In the genomic region with DNA sequence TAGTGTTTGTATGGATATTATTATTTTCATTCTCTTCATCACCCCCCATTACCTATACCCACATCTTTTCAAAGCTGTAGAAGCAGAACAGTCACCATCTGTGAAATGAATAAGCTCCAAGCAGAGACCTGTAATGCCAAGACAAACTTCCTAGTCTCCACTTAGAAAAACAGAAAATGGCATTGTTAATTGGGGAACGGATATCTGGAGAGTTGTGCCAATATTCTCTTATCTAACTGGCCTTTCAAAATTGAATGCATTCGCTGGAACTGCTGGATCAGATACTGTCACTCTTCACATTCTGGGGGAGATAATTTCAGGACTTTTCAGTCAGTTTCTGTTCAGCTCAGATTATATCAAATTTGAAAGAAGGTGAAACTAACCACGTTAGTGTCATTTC, we compare ENCODE assay signal across 20 cellular contexts.
DNase-seq lines count a peak whose midpoint lies in the region; ATAC-seq and TF ChIP-seq lines count a peak whose summit lies in the region.
"Had no signal": no experiment of that assay in that cellular context is flagged by ENCODE, and none has a peak within 500 bp of the region (broad histone marks: within the 10 kb centered on the region; RNA-seq: fewer than 3 reads in every experiment).

No MANE protein-coding gene starts in this region.

- no peaks in the 10 kb centered on the region for H3K9me2 ChIP-seq in SK-N-SH

- intact Hi-C loops in right cardiac atrium (cut with DNase I) (no loop called here), cardiac septum (cut with DNase I) (no loop called here)

- no peak overlapping the region for H3K27ac ChIP-seq in right cardiac atrium (ENCODE audit: low read length)
- H3K27ac ChIP-seq in SK-N-SH (ENCODE audit: low read depth in 2 of 2, low read length in 1 of 2), result no peak overlapping the region
- H3K27ac ChIP-seq: HL-60 had no signal

- no peaks in the 10 kb centered on the region for H3K36me3 ChIP-seq in SK-N-SH (replicated peaks in 1 of 2; ENCODE audit: control insufficient read depth in 1 of 2, insufficient read depth in 2 of 2, low read length in 1 of 2)
- H3K36me3 ChIP-seq: BE2C had no signal

- H3K4me2 ChIP-seq in SK-N-SH, result no peak overlapping the region

- no peaks in the 10 kb centered on the region for H3F3A ChIP-seq in SK-N-SH (replicated peaks; ENCODE audit: insufficient read depth)

- no peak for TF ChIP-seq RAD21 in SK-N-SH (IDR thresholded peaks at IDR 0.05; ENCODE audit: low read length)

- no peaks in the 10 kb centered on the region for H3K4me1 ChIP-seq in right cardiac atrium (ENCODE audit: control insufficient read depth, insufficient read depth, low read length)
- H3K4me1 ChIP-seq in SK-N-SH (ENCODE audit: control insufficient read depth in 1 of 2, insufficient read depth in 2 of 2, low read depth in 1 of 2, low read length in 1 of 2), result no peaks in the 10 kb centered on the region
- H3K4me1 ChIP-seq: BE2C had no signal

- H3K9me3 ChIP-seq in right cardiac atrium (ENCODE audit: control insufficient read depth, low read length), result no peaks in the 10 kb centered on the region
- no peaks in the 10 kb centered on the region; the same call in 1 of the 2 replicates for H3K9me3 ChIP-seq in SK-N-SH
- H3K9me3 ChIP-seq: BE2C had no signal

- no peak overlapping the region for H3K9ac ChIP-seq in SK-N-SH

- ATAC-seq in right cardiac atrium (peak; percentile 48 to 94), HG02642 (IDR thresholded peaks at IDR 0.05; ENCODE audit: poor library complexity, unreplicated experiment) (no peak)
- ATAC-seq: GM12878 had no signal

- H3K79me2 ChIP-seq in SK-N-SH (ENCODE audit: insufficient read depth), result no peaks in the 10 kb centered on the region

- no peak overlapping the region for H2AFZ ChIP-seq in SK-N-SH (ENCODE audit: low read depth)

- CTCF ChIA-PET in SK-N-SH (lab: Yijun Ruan, JAX), result interaction anchor here (1.5 kb wide), 1 partner anchor 385 kb away, joined by 3 read pairs; no protein-coding TSS in a partner anchor

- no peaks in the 10 kb centered on the region for H4K20me1 ChIP-seq in SK-N-SH (ENCODE audit: insufficient read depth)

- no peak for TF ChIP-seq EP300 in SK-N-SH (IDR thresholded peaks at IDR 0.05; ENCODE audit: borderline replicate concordance in 1 of 2, low read depth in 1 of 2, low read length in 1 of 2)

- no peak for TF ChIP-seq CTCF in SK-N-SH (IDR thresholded peaks at IDR 0.05)

- no peak for TF ChIP-seq POLR2A in erythroblast (IDR thresholded peaks at IDR 0.05; ENCODE audit: low read length)

- POLR2A ChIA-PET in SK-N-SH (lab: Yijun Ruan, JAX), result no interaction called here

- WGBS in right cardiac atrium, result 28% methylated on average over 3 of the region's 3 CpGs
- 3% methylated on average over 3 of the region's 3 CpGs for WGBS in SK-N-SH (ENCODE audit: low lambda C conversion rate)

- DNase-seq in right cardiac atrium (no peak), cardiac septum (ENCODE audit: low spot score) (no peak), dermis blood vessel endothelial cell (peak; percentile 76), erythroblast (lab: John Stamatoyannopoulos, UW) (peak; percentile 3 to 45), GM19240 (ENCODE audit: insufficient read length, low spot score) (no peak), SK-N-SH (no peak)
- DNase-seq: ACHN; BE2C; C1 segment of cervical spinal cord; CD4-positive, CD25-positive, alpha-beta regulatory T cell; CD8-positive, alpha-beta memory T cell; COR-L47; DMS 273 treated with DMSO at 0.1 percent for 48 hours; DMS53; DND-41; EL; HCEC 1CT had no signal

- H3K27me3 ChIP-seq in right cardiac atrium (ENCODE audit: control insufficient read depth, insufficient read depth) (no peaks in the 10 kb centered on the region), SK-N-SH (ENCODE audit: insufficient read depth) (no peaks in the 10 kb centered on the region)
- H3K27me3 ChIP-seq: BE2C had no signal

- H3K4me3 ChIP-seq in right cardiac atrium (ENCODE audit: low read length) (no peak overlapping the region), SK-N-SH (ENCODE audit: low read depth in 2 of 2, low read length in 1 of 2) (no peak overlapping the region)
- H3K4me3 ChIP-seq: GM12878 had no signal

TF ChIP-seq in SK-N-SH, 30 proteins besides CTCF, POLR2A, EP300 and RAD21:
- TF ChIP-seq NRF1 (IDR thresholded peaks at IDR 0.05; ENCODE audit: low read depth, low read length) (no peak), NFIC (IDR thresholded peaks at IDR 0.05; ENCODE audit: borderline replicate concordance) (no peak), FOXM1 (IDR thresholded peaks at IDR 0.05; ENCODE audit: low read depth) (no peak), GABPA (IDR thresholded peaks at IDR 0.05; ENCODE audit: low read depth) (no peak), SMC3 (IDR thresholded peaks at IDR 0.05; ENCODE audit: low read depth, low read length) (no peak), RCOR1 (IDR thresholded peaks at IDR 0.05; ENCODE audit: low read length) (no peak), FOSL2 (IDR thresholded peaks at IDR 0.05; ENCODE audit: borderline replicate concordance, low read depth) (no peak), MAX (IDR thresholded peaks at IDR 0.05; ENCODE audit: low read depth) (no peak), MEF2A (IDR thresholded peaks at IDR 0.05; ENCODE audit: borderline replicate concordance, low read depth) (no peak), ELF1 (IDR thresholded peaks at IDR 0.05) (no peak), FOXJ3 (CRISPR knock-in tag; IDR thresholded peaks at IDR 0.05) (no peak), TAF1 (IDR thresholded peaks at IDR 0.05; ENCODE audit: borderline replicate concordance, low read depth, low read length) (no peak), JUND (IDR thresholded peaks at IDR 0.05) (no peak), SIN3A (IDR thresholded peaks at IDR 0.05; ENCODE audit: borderline replicate concordance, low read depth, low read length) (no peak), POLR2AphosphoS5 (IDR thresholded peaks at IDR 0.05; ENCODE audit: low read depth, low read length) (no peak), YY1 (IDR thresholded peaks at IDR 0.05; ENCODE audit: low read depth) (no peak), RFX5 (IDR thresholded peaks at IDR 0.05; ENCODE audit: low read length) (no peak)
- TF ChIP-seq, protein P1, sequence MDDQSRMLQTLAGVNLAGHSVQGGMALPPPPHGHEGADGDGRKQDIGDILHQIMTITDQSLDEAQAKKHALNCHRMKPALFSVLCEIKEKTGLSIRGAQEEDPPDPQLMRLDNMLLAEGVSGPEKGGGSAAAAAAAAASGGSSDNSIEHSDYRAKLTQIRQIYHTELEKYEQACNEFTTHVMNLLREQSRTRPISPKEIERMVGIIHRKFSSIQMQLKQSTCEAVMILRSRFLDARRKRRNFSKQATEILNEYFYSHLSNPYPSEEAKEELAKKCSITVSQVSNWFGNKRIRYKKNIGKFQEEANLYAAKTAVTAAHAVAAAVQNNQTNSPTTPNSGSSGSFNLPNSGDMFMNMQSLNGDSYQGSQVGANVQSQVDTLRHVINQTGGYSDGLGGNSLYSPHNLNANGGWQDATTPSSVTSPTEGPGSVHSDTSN (IDR thresholded peaks at IDR 0.05), result no peak
- TF ChIP-seq, protein P2, sequence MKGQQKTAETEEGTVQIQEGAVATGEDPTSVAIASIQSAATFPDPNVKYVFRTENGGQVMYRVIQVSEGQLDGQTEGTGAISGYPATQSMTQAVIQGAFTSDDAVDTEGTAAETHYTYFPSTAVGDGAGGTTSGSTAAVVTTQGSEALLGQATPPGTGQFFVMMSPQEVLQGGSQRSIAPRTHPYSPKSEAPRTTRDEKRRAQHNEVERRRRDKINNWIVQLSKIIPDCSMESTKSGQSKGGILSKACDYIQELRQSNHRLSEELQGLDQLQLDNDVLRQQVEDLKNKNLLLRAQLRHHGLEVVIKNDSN (IDR thresholded peaks at IDR 0.05; ENCODE audit: borderline replicate concordance, low read depth), result no peak

Comparison
In these comparisons a context has a peak if more than half of its experiments do, and no peak if none do; other contexts are left out.
1. DNase-seq: peak in dermis blood vessel endothelial cell (single experiment) and erythroblast (2 of 2); none in right cardiac atrium (0 of 3), cardiac septum (single experiment), GM19240 (single experiment) and SK-N-SH (single experiment).